In genomic region chr6:6968731-6969552, GRCh38 we compare ENCODE assay signal across 7 cellular contexts.
"Had no signal": no experiment of that assay in that cellular context is flagged by ENCODE, and none has a peak within 500 bp of the region (broad histone marks: within the 10 kb centered on the region; RNA-seq: fewer than 3 reads in every experiment).

No MANE protein-coding gene starts in this region.

- H3K27ac ChIP-seq: neural progenitor cell, ovary, thyroid gland had no signal

- H3K36me3 ChIP-seq: neural progenitor cell, ovary, thyroid gland had no signal

- H3K27me3 ChIP-seq: neural progenitor cell, ovary, thyroid gland had no signal

- H2AFZ ChIP-seq: neural progenitor cell had no signal

- H3K4me1 ChIP-seq: neural progenitor cell, thyroid gland had no signal

- H3K4me2 ChIP-seq: neural progenitor cell had no signal

- H3K9me3 ChIP-seq: ovary, thyroid gland had no signal

- H3K4me3 ChIP-seq: neural progenitor cell, ovary, thyroid gland had no signal

- DNase-seq: foreskin melanocyte, left ventricle myocardium superior, ovary, thyroid gland had no signal

- ATAC-seq: activated CD4-positive, CD25-positive, alpha-beta regulatory T cell treated with anti-CD3 and anti-CD28 coated beads, Interleukin-2, amount 50 U/mL, for 24 hours; activated naive CD4-positive, alpha-beta T cell treated with anti-CD3 and anti-CD28 coated beads, Interleukin-2, amount 50 U/mL, for 72 hours; left ventricle myocardium superior had no signal
